8 cellular contexts compared by ENCODE assay signal in the genomic region with DNA sequence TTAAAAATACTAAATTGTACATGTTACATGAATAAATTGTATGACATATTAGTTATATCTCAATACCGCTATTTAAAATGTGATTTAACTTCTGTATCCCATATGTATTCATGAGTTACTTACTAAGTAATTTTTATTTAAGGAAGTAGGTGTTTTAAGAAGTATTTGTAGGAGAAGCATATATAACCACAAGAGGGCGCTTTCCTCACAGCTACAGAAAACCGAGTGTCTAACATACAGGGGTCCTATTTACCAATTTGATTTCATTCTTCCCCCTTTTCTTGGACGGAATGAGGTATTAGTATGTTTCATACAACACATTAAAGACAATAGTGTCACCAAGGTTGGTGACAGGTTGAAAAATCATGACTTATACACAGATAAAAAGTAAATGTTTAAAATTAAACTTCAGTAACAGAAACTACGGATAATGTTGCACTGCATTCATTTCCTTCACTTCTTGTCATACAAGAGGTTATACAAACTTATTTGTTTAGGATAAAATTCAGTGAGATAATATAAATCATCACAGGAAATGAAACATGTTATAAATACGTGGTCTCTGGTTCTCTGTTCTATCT.
DNase-seq lines count a peak whose midpoint lies in the region; ATAC-seq and TF ChIP-seq lines count a peak whose summit lies in the region.

No MANE protein-coding gene starts in this region.

- H3K36me3 ChIP-seq in fibroblast of lung (ENCODE audit: control insufficient read depth, insufficient read depth, low read length) (no peaks in the 10 kb centered on the region), parathyroid adenoma (ENCODE audit: control insufficient read depth, insufficient read depth, low read length) (no peaks in the 10 kb centered on the region)

- H3K9ac ChIP-seq in fibroblast of lung (ENCODE audit: insufficient read depth, low read length) (no peak overlapping the region), parathyroid adenoma (no peak overlapping the region)

- H3K27ac ChIP-seq in fibroblast of lung (ENCODE audit: insufficient read depth, low read length) (no peak overlapping the region), parathyroid adenoma (no peak overlapping the region)

- TF ChIP-seq CTCF in fibroblast of lung (conservative IDR thresholded peaks at IDR 0.05 in 1 of 2, IDR thresholded peaks at IDR 0.05 in 1 of 2; ENCODE audit: low read depth in 1 of 2, low read length in 2 of 2) (peak; percentile 62 to 63), parathyroid adenoma (IDR thresholded peaks at IDR 0.05) (peak; percentile 79)

- H3K9me3 ChIP-seq in fibroblast of lung (ENCODE audit: control insufficient read depth, insufficient read depth, low read depth, low read length) (no peaks in the 10 kb centered on the region), parathyroid adenoma (ENCODE audit: control insufficient read depth, low read length) (no peaks in the 10 kb centered on the region)

- H3K79me2 ChIP-seq in fibroblast of lung (ENCODE audit: control insufficient read depth, insufficient read depth, low read length): no peaks in the 10 kb centered on the region
- H3K79me2 ChIP-seq in parathyroid adenoma: peaks cover 6% of the 10 kb centered on the region

- H3K4me2 ChIP-seq in fibroblast of lung (ENCODE audit: extremely low read depth, insufficient read depth, low read length) (no peak overlapping the region), parathyroid adenoma (ENCODE audit: low read length) (no peak overlapping the region)

- H3K27me3 ChIP-seq in fibroblast of lung (ENCODE audit: control insufficient read depth, insufficient read depth, low read length): no peaks in the 10 kb centered on the region
- no peaks in the 10 kb centered on the region for H3K27me3 ChIP-seq in parathyroid adenoma (ENCODE audit: control insufficient read depth, insufficient read depth, low read length)

- H3K4me1 ChIP-seq in fibroblast of lung (ENCODE audit: control insufficient read depth, extremely low read depth, insufficient read depth, low read length) (no peaks in the 10 kb centered on the region), parathyroid adenoma (peaks cover 4% of the 10 kb centered on the region)

- no peaks in the 10 kb centered on the region for H4K20me1 ChIP-seq in fibroblast of lung (ENCODE audit: control insufficient read depth, extremely low read depth, insufficient read depth, low read length)

- in situ Hi-C loops in KBM-7 (cut with MboI; ENCODE audit: low pct_unique_long_range_greater_than_20kb, low sequenced_read_pairs): no loop called here

- DNase-seq in DMS153 (lab: John Stamatoyannopoulos, UW) (peak; percentile 17), KBM-7 (peak; percentile 86), SHP77 (lab: John Stamatoyannopoulos, UW) (peak; percentile 46 to 63), fibroblast of lung (ENCODE audit: low read depth in 2 of 2) (peak; percentile 68 to 85), NCI-H226 (no peak)
- no peak for DNase-seq in activated naive CD4-positive, alpha-beta T cell treated with anti-CD3 and anti-CD28 coated beads, Interleukin-2, amount 50 U/mL, for 16 hours

- H2AFZ ChIP-seq in fibroblast of lung (ENCODE audit: low read length) (no peak overlapping the region), parathyroid adenoma (no peak overlapping the region)

- no peak for ATAC-seq in GM21390 (IDR thresholded peaks at IDR 0.05; ENCODE audit: unreplicated experiment)

- no peak overlapping the region for H3K4me3 ChIP-seq in fibroblast of lung (replicated peaks in 1 of 4; ENCODE audit: control extremely low read depth in 1 of 4, insufficient read depth in 1 of 4, low read depth in 3 of 4, low read length in 4 of 4)
- no peak overlapping the region for H3K4me3 ChIP-seq in parathyroid adenoma (ENCODE audit: low read depth, low read length)

Comparison
In these comparisons a context has a peak if more than half of its experiments do, and no peak if none do; other contexts are left out.
1. DNase-seq: peak in DMS153 (single experiment), KBM-7 (single experiment), SHP77 (2 of 2) and fibroblast of lung (2 of 2); none in activated naive CD4-positive, alpha-beta T cell treated with anti-CD3 and anti-CD28 coated beads, Interleukin-2, amount 50 U/mL, for 16 hours (single experiment) and NCI-H226 (single experiment).